Comparison of ENCODE assay signal across 1 cellular context in the genomic region with DNA sequence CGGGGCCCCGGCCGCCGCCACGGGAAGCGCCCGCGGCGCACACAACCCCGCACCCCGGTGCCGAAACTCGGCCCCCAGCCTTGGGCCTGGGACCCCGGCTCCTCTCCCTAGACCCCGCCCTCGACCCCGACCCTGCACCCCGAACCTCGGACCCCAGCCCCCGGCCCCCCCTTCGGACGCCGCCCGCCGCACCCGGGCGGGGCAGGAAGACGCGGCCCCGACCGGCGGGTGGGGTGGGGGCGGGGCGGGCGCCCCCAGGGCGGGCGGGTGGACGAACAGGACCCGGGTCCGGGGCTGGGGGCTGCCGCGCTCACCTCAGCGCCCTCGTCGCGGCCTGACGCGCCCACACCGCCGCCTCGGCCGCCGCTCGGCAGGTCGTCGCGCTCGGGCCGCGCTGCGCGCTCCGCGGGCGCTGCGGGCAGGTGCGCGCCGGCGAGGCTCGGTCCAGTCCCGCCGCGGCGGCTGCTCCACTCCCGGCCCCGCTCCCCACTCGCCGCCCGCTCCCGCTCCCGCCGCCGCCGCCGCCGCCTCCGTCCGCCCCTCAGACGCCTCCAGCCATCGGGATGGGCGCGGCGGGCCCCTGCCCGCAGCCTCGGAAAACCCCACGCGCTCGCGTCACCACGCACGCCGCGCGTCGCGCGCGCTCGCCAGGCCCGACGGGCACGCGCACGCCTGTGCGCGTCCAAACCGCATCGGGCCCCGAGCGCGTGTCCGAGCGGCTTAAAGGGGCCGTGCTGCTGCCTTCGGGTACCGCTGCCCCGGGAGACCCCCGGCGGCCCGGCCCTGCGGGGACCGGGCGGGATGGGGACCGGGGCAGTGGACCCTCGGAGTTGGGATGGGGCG.
TF ChIP-seq lines count a peak whose summit lies in the region.

Gene GNB1, minus strand, starts transcription at position 582 of the 843 bp plus-strand sequence. CDS start 65,634 bp downstream, outside the sequence.

TF ChIP-seq in HepG2, 621 proteins besides CTCF, POLR2A, EP300 and RAD21 (continued from another document and continues in another):
- TF ChIP-seq, protein P1, sequence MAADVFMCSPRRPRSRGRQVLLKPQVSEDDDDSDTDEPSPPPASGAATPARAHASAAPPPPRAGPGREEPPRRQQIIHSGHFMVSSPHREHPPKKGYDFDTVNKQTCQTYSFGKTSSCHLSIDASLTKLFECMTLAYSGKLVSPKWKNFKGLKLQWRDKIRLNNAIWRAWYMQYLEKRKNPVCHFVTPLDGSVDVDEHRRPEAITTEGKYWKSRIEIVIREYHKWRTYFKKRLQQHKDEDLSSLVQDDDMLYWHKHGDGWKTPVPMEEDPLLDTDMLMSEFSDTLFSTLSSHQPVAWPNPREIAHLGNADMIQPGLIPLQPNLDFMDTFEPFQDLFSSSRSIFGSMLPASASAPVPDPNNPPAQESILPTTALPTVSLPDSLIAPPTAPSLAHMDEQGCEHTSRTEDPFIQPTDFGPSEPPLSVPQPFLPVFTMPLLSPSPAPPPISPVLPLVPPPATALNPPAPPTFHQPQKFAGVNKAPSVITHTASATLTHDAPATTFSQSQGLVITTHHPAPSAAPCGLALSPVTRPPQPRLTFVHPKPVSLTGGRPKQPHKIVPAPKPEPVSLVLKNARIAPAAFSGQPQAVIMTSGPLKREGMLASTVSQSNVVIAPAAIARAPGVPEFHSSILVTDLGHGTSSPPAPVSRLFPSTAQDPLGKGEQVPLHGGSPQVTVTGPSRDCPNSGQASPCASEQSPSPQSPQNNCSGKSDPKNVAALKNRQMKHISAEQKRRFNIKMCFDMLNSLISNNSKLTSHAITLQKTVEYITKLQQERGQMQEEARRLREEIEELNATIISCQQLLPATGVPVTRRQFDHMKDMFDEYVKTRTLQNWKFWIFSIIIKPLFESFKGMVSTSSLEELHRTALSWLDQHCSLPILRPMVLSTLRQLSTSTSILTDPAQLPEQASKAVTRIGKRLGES (CRISPR knock-in tag; IDR thresholded peaks at IDR 0.05; ENCODE audit: borderline replicate concordance): no peak
- TF ChIP-seq LBX2 (CRISPR knock-in tag; IDR thresholded peaks at IDR 0.05; ENCODE audit: borderline replicate concordance) (no peak; the same call in 1 of the 2 replicates), ZNF124 (CRISPR knock-in tag; IDR thresholded peaks at IDR 0.05) (no peak), PHF20 (CRISPR knock-in tag; IDR thresholded peaks at IDR 0.05) (0 out of 2 replicates have a peak, but pooled peaks have one; percentile 23), RAD51 (IDR thresholded peaks at IDR 0.05; ENCODE audit: borderline replicate concordance) (no peak), RFX3 (CRISPR knock-in tag; IDR thresholded peaks at IDR 0.05) (no peak), ZNF24 (IDR thresholded peaks at IDR 0.05) (no peak), PHF5A (CRISPR knock-in tag; IDR thresholded peaks at IDR 0.05; ENCODE audit: low read depth, unreplicated experiment) (no peak), FOXA1 (IDR thresholded peaks at IDR 0.05) (no peak), FOXA1 (CRISPR knock-in tag; IDR thresholded peaks at IDR 0.05) (no peak), DMAP1 (CRISPR knock-in tag; IDR thresholded peaks at IDR 0.05) (no peak; the same call in 1 of the 2 replicates), ELF3 (CRISPR knock-in tag; IDR thresholded peaks at IDR 0.05) (0 out of 2 replicates have a peak, but pooled peaks have one; percentile 12), GLI4 (CRISPR knock-in tag; IDR thresholded peaks at IDR 0.05; ENCODE audit: borderline replicate concordance) (no peak; the same call in 1 of the 2 replicates), RFXAP (CRISPR knock-in tag; IDR thresholded peaks at IDR 0.05; ENCODE audit: borderline replicate concordance) (no peak), ZNF530 (CRISPR knock-in tag; IDR thresholded peaks at IDR 0.05; ENCODE audit: low read depth) (no peak), ZNF773 (CRISPR knock-in tag; IDR thresholded peaks at IDR 0.05; ENCODE audit: borderline replicate concordance) (peak; percentile 62; the same call in 1 of the 2 replicates), ZSCAN9 (CRISPR knock-in tag; IDR thresholded peaks at IDR 0.05; ENCODE audit: borderline replicate concordance) (no peak), YY1 (IDR thresholded peaks at IDR 0.05; ENCODE audit: insufficient read depth, insufficient replicate concordance, low read depth, low read length) (peak; percentile 89), HCFC1 (IDR thresholded peaks at IDR 0.05; ENCODE audit: low read depth, low read length) (peak; percentile 43; the same call in 1 of the 2 replicates), ZBTB43 (CRISPR knock-in tag; conservative IDR thresholded peaks at IDR 0.05) (0 out of 2 replicates have a peak, but pooled peaks have one; percentile 27), ARNTL (CRISPR knock-in tag; IDR thresholded peaks at IDR 0.05) (no peak), NFIC (IDR thresholded peaks at IDR 0.05; ENCODE audit: low read length) (no peak), NCOR1 (IDR thresholded peaks at IDR 0.05; ENCODE audit: borderline replicate concordance, low read length) (no peak), ZNF644 (CRISPR knock-in tag; IDR thresholded peaks at IDR 0.05; ENCODE audit: low read depth) (no peak), ZNF251 (CRISPR knock-in tag; IDR thresholded peaks at IDR 0.05) (no peak), ZNF382 (CRISPR knock-in tag; IDR thresholded peaks at IDR 0.05; ENCODE audit: borderline replicate concordance) (no peak), ZMAT3 (CRISPR knock-in tag; conservative IDR thresholded peaks at IDR 0.05) (no peak), ZNF30 (CRISPR knock-in tag; IDR thresholded peaks at IDR 0.05) (no peak), ZNF546 (CRISPR knock-in tag; conservative IDR thresholded peaks at IDR 0.05) (no peak; the same call in 1 of the 2 replicates), ZFP36L2 (CRISPR knock-in tag; IDR thresholded peaks at IDR 0.05) (no peak), MXD4 (CRISPR knock-in tag; IDR thresholded peaks at IDR 0.05) (peak; percentile 29; the same call in 1 of the 2 replicates), ZBTB3 (CRISPR knock-in tag; IDR thresholded peaks at IDR 0.05; ENCODE audit: borderline replicate concordance, low read depth) (no peak), PHB2 (IDR thresholded peaks at IDR 0.05; ENCODE audit: partially characterized antibody) (no peak), CBX2 (IDR thresholded peaks at IDR 0.05; ENCODE audit: low read depth, low read length) (no peak), CBX2 (CRISPR knock-in tag; IDR thresholded peaks at IDR 0.05; ENCODE audit: low read depth) (no peak), DNMT1 (CRISPR knock-in tag; IDR thresholded peaks at IDR 0.05) (no peak), HOXD1 (CRISPR knock-in tag; IDR thresholded peaks at IDR 0.05) (no peak)
- TF ChIP-seq, protein P2, sequence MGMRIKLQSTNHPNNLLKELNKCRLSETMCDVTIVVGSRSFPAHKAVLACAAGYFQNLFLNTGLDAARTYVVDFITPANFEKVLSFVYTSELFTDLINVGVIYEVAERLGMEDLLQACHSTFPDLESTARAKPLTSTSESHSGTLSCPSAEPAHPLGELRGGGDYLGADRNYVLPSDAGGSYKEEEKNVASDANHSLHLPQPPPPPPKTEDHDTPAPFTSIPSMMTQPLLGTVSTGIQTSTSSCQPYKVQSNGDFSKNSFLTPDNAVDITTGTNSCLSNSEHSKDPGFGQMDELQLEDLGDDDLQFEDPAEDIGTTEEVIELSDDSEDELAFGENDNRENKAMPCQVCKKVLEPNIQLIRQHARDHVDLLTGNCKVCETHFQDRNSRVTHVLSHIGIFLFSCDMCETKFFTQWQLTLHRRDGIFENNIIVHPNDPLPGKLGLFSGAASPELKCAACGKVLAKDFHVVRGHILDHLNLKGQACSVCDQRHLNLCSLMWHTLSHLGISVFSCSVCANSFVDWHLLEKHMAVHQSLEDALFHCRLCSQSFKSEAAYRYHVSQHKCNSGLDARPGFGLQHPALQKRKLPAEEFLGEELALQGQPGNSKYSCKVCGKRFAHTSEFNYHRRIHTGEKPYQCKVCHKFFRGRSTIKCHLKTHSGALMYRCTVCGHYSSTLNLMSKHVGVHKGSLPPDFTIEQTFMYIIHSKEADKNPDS (CRISPR knock-in tag; IDR thresholded peaks at IDR 0.05): no peak
- TF ChIP-seq, protein P3, sequence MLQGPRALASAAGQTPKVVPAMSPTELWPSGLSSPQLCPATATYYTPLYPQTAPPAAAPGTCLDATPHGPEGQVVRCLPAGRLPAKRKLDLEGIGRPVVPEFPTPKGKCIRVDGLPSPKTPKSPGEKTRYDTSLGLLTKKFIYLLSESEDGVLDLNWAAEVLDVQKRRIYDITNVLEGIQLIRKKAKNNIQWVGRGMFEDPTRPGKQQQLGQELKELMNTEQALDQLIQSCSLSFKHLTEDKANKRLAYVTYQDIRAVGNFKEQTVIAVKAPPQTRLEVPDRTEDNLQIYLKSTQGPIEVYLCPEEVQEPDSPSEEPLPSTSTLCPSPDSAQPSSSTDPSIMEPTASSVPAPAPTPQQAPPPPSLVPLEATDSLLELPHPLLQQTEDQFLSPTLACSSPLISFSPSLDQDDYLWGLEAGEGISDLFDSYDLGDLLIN (CRISPR knock-in tag; IDR thresholded peaks at IDR 0.05; ENCODE audit: borderline replicate concordance): no peak
- TF ChIP-seq, protein P4, sequence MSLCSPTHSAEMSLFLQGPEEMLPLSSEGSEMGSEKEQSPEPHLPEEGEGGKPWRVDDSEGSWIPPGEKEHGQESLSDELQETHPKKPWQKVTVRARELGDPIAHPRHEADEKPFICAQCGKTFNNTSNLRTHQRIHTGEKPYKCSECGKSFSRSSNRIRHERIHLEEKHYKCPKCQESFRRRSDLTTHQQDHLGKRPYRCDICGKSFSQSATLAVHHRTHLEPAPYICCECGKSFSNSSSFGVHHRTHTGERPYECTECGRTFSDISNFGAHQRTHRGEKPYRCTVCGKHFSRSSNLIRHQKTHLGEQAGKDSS (CRISPR knock-in tag; IDR thresholded peaks at IDR 0.05; ENCODE audit: borderline replicate concordance, low read depth): no peak
- TF ChIP-seq, protein P5, sequence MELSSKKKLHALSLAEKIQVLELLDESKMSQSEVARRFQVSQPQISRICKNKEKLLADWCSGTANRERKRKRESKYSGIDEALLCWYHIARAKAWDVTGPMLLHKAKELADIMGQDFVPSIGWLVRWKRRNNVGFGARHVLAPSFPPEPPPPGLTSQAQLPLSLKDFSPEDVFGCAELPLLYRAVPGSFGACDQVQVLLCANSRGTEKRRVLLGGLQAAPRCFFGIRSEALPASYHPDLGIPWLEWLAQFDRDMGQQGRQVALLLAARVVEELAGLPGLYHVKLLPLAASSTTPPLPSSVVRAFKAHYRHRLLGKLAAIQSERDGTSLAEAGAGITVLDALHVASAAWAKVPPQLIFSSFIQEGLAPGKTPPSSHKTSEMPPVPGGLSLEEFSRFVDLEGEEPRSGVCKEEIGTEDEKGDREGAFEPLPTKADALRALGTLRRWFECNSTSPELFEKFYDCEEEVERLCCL (CRISPR knock-in tag; IDR thresholded peaks at IDR 0.05; ENCODE audit: borderline replicate concordance): no peak
- TF ChIP-seq, protein P6, sequence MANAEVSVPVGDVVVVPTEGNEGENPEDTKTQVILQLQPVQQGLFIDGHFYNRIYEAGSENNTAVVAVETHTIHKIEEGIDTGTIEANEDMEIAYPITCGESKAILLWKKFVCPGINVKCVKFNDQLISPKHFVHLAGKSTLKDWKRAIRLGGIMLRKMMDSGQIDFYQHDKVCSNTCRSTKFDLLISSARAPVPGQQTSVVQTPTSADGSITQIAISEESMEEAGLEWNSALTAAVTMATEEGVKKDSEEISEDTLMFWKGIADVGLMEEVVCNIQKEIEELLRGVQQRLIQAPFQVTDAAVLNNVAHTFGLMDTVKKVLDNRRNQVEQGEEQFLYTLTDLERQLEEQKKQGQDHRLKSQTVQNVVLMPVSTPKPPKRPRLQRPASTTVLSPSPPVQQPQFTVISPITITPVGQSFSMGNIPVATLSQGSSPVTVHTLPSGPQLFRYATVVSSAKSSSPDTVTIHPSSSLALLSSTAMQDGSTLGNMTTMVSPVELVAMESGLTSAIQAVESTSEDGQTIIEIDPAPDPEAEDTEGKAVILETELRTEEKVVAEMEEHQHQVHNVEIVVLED (CRISPR knock-in tag; IDR thresholded peaks at IDR 0.05; ENCODE audit: borderline replicate concordance): peak; percentile 97
- TF ChIP-seq, protein P7, sequence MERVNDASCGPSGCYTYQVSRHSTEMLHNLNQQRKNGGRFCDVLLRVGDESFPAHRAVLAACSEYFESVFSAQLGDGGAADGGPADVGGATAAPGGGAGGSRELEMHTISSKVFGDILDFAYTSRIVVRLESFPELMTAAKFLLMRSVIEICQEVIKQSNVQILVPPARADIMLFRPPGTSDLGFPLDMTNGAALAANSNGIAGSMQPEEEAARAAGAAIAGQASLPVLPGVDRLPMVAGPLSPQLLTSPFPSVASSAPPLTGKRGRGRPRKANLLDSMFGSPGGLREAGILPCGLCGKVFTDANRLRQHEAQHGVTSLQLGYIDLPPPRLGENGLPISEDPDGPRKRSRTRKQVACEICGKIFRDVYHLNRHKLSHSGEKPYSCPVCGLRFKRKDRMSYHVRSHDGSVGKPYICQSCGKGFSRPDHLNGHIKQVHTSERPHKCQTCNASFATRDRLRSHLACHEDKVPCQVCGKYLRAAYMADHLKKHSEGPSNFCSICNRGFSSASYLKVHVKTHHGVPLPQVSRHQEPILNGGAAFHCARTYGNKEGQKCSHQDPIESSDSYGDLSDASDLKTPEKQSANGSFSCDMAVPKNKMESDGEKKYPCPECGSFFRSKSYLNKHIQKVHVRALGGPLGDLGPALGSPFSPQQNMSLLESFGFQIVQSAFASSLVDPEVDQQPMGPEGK (CRISPR knock-in tag; IDR thresholded peaks at IDR 0.05): peak; percentile 6; the same call in 1 of the 2 replicates
